14 cellular contexts compared by ENCODE assay signal in genomic region chr1:153934746-153935145, GRCh38.
"Had no signal": no experiment of that assay in that cellular context is flagged by ENCODE, and none has a peak within 500 bp of the region (broad histone marks: within the 10 kb centered on the region; RNA-seq: fewer than 3 reads in every experiment).

No MANE protein-coding gene starts in this region.

- H3K4me3 Mint-ChIP-seq: activated CD8-positive, alpha-beta memory T cell treated with anti-CD3 and anti-CD28 coated beads, Interleukin-2, amount 10 ng/mL, durations not matched to agents 7 days and 5 days; activated naive CD4-positive, alpha-beta T cell treated with anti-CD3 and anti-CD28 coated beads, Interleukin-2, amount 50 U/mL, for 24 hours had no signal

- H3K4me1 Mint-ChIP-seq: activated CD8-positive, alpha-beta memory T cell treated with anti-CD3 and anti-CD28 coated beads, Interleukin-2, amount 10 ng/mL, durations not matched to agents 7 days and 5 days had no signal

- H3K4me1 ChIP-seq: heart right ventricle, left ventricle myocardium inferior, parathyroid adenoma, SJSA1 had no signal

- H3K27ac ChIP-seq: heart right ventricle, left ventricle myocardium inferior, parathyroid adenoma, SJSA1, tibial nerve had no signal

- H3K9me3 Mint-ChIP-seq: activated naive CD4-positive, alpha-beta T cell treated with anti-CD3 and anti-CD28 coated beads, Interleukin-2, amount 50 U/mL, for 24 hours had no signal

- H3K4me3 ChIP-seq: heart right ventricle, left ventricle myocardium inferior, SJSA1, tibial nerve had no signal

- DNase-seq: activated CD4-positive, alpha-beta T cell treated with anti-CD3 and anti-CD28 coated beads for 1 hour; activated CD4-positive, alpha-beta T cell treated with anti-CD3 and anti-CD28 coated beads, Interleukin-2, amount 50 U/mL, for 48 hours; activated CD8-positive, alpha-beta memory T cell treated with anti-CD3 and anti-CD28 coated beads, Interleukin-2, amount 10 ng/mL, durations not matched to agents 7 days and 5 days; activated T-cell treated with anti-CD3 and anti-CD28 coated beads, Interleukin-2, amount 50 U/mL, for 48 hours; anterior cingulate cortex; heart right ventricle; left ventricle myocardium inferior; mesendoderm; retina; T1000 had no signal

- ATAC-seq: activated CD8-positive, alpha-beta memory T cell treated with anti-CD3 and anti-CD28 coated beads, Interleukin-2, amount 10 ng/mL, durations not matched to agents 7 days and 5 days; heart right ventricle had no signal

- H3K27me3 Mint-ChIP-seq: activated CD8-positive, alpha-beta memory T cell treated with anti-CD3 and anti-CD28 coated beads, Interleukin-2, amount 10 ng/mL, durations not matched to agents 7 days and 5 days; activated naive CD4-positive, alpha-beta T cell treated with anti-CD3 and anti-CD28 coated beads, Interleukin-2, amount 50 U/mL, for 24 hours had no signal

- H3K27ac Mint-ChIP-seq: activated CD8-positive, alpha-beta memory T cell treated with anti-CD3 and anti-CD28 coated beads, Interleukin-2, amount 10 ng/mL, durations not matched to agents 7 days and 5 days; activated naive CD4-positive, alpha-beta T cell treated with anti-CD3 and anti-CD28 coated beads, Interleukin-2, amount 50 U/mL, for 24 hours had no signal

- H3K9me3 ChIP-seq: heart right ventricle, left ventricle myocardium inferior, SJSA1, tibial nerve had no signal

- H3K27me3 ChIP-seq: heart right ventricle, SJSA1, tibial nerve had no signal
